Comparison of ENCODE assay signal across 28 cellular contexts in the genomic region with DNA sequence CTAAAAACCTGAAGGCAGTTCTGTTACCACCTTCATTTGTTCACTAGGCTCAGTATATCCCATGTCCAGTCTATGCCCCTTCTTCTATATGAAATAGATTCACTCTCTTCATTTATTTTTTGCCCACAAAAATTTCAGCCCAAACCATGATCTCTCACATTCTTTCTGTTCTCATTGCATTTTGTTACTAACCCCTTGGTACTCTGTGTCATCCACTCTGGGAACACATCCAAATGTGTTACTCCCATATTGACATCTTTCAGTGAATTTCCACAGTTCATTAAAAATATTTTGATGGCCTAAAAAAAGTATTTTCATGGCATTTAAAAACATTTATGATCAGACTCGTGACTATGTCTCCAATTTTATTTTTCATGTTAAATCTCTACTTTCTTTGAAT.
DNase-seq lines count a peak whose midpoint lies in the region; ATAC-seq and TF ChIP-seq lines count a peak whose summit lies in the region.
"Had no signal": no experiment of that assay in that cellular context is flagged by ENCODE, and none has a peak within 500 bp of the region (broad histone marks: within the 10 kb centered on the region; RNA-seq: fewer than 3 reads in every experiment).

No MANE protein-coding gene starts in this region.

- no peak for TF ChIP-seq CTCF in choroid plexus epithelial cell (conservative IDR thresholded peaks at IDR 0.05; ENCODE audit: low read depth, low read length)

- no peak for ATAC-seq in GM21367 (IDR thresholded peaks at IDR 0.05; ENCODE audit: unreplicated experiment)
- ATAC-seq: activated naive CD8-positive, alpha-beta T cell treated with anti-CD3 and anti-CD28 coated beads, Interleukin-2, amount 50 U/mL, for 24 hours; esophagus mucosa; heart right ventricle; HepG2 had no signal

- H3K4me3 ChIP-seq in choroid plexus epithelial cell (ENCODE audit: low read depth, low read length), result no peak overlapping the region
- H3K4me3 ChIP-seq: heart right ventricle, left ventricle myocardium inferior, tibial nerve had no signal

- DNase-seq in EL (peak; percentile 78), NCI-H226 (peak; percentile 38), choroid plexus epithelial cell (ENCODE audit: low read depth) (peak; percentile 74), non-pigmented ciliary epithelial cell (ENCODE audit: low read depth) (peak; percentile 1), UCSD-AML1 (lab: John Stamatoyannopoulos, UW; ENCODE audit: unreplicated experiment) (no peak)
- no peak for DNase-seq in activated naive CD4-positive, alpha-beta T cell (lab: John Stamatoyannopoulos, UW)
- no peak for DNase-seq in activated CD4-positive, CD25-positive, alpha-beta regulatory T cell (lab: John Stamatoyannopoulos, UW)
- DNase-seq: activated CD4-positive, alpha-beta T cell treated with anti-CD3 and anti-CD28 coated beads, Interleukin-2, amount 10 ng/mL, durations not matched to agents 24 days and 14 days; activated CD8-positive, alpha-beta memory T cell treated with anti-CD3 and anti-CD28 coated beads, Interleukin-2, amount 50 U/mL, for 4 hours; activated effector memory CD4-positive, alpha-beta T cell treated with Interleukin-2 at 50 U/mL for 16 hours; activated naive CD8-positive, alpha-beta T cell treated with anti-CD3 and anti-CD28 coated beads, Interleukin-2, amount 50 U/mL, for 24 hours; COR-L47; effector CD8-positive, alpha-beta T cell; heart right ventricle; left ventricle myocardium inferior; midbrain; NCI-H1436; NCI-H2171; NCI-H526 treated with DMSO at 0.1 percent for 48 hours; nephron progenitor cell; posterior cingulate gyrus; SHP77; stimulated activated naive CD4-positive, alpha-beta T cell treated with Interleukin-2 at 50 U/mL for 16 hours; SW 1271 had no signal

Comparison
In these comparisons a context has a peak if more than half of its experiments do, and no peak if none do; other contexts are left out.
1. DNase-seq: peak in EL (single experiment), NCI-H226 (single experiment), choroid plexus epithelial cell (single experiment) and non-pigmented ciliary epithelial cell (single experiment); none in activated naive CD4-positive, alpha-beta T cell (0 of 4), activated CD4-positive, CD25-positive, alpha-beta regulatory T cell (0 of 4) and UCSD-AML1 (single experiment).